Comparison of ENCODE assay signal across 15 cellular contexts in genomic region chr3:143333367-143333766, GRCh38.
DNase-seq lines count a peak whose midpoint lies in the region; ATAC-seq and TF ChIP-seq lines count a peak whose summit lies in the region.
"Had no signal": no experiment of that assay in that cellular context is flagged by ENCODE, and none has a peak within 500 bp of the region (broad histone marks: within the 10 kb centered on the region; RNA-seq: fewer than 3 reads in every experiment).

No MANE protein-coding gene starts in this region.

- H3K9me3 ChIP-seq in SK-N-SH (no peaks in the 10 kb centered on the region), neural progenitor cell (ENCODE audit: low read depth) (no peaks in the 10 kb centered on the region)
- H3K9me3 ChIP-seq: HAP-1 had no signal

- no peaks in the 10 kb centered on the region for H3F3A ChIP-seq in SK-N-SH (replicated peaks; ENCODE audit: insufficient read depth)
- H3F3A ChIP-seq in neural progenitor cell (ENCODE audit: low read depth), result no peaks in the 10 kb centered on the region

- H3K9ac ChIP-seq in SK-N-SH (no peak overlapping the region), neural progenitor cell (no peak overlapping the region)
- H3K9ac ChIP-seq: GM23248 had no signal

- no peaks in the 10 kb centered on the region for H3K36me3 Mint-ChIP-seq in neural progenitor cell

- no peak for TF ChIP-seq RAD21 in SK-N-SH (IDR thresholded peaks at IDR 0.05; ENCODE audit: low read length)

- peaks cover 42% of the 10 kb centered on the region for H3K4me1 Mint-ChIP-seq in neural progenitor cell
- H3K4me1 Mint-ChIP-seq: CD4-positive, alpha-beta memory T cell had no signal

- TF ChIP-seq CTCF in SK-N-SH (IDR thresholded peaks at IDR 0.05) (no peak), neural progenitor cell (IDR thresholded peaks at IDR 0.05) (no peak)

- POLR2A ChIA-PET in SK-N-SH (lab: Yijun Ruan, JAX), result no interaction called here

- ATAC-seq in SK-N-SH treated with all-trans-retinoic acid at 6 μM for 48 hours, result no peak

- no peak overlapping the region for H3K27ac Mint-ChIP-seq in neural progenitor cell
- H3K27ac Mint-ChIP-seq: CD4-positive, alpha-beta memory T cell; HFFc6 had no signal

- H3K27ac ChIP-seq in SK-N-SH (ENCODE audit: low read depth in 2 of 2, low read length in 1 of 2) (no peak overlapping the region), neural progenitor cell (no peak overlapping the region)
- H3K27ac ChIP-seq: GM23248 had no signal

- WGBS in SK-N-SH (ENCODE audit: low lambda C conversion rate), result 23% methylated on average over 2 of the region's 2 CpGs

- H2AFZ ChIP-seq in SK-N-SH (ENCODE audit: low read depth) (0 out of 2 replicates have a peak overlapping the region, but pooled peaks have one; percentile 11), neural progenitor cell (replicated peaks) (peak overlapping the region; percentile 48)
- H2AFZ ChIP-seq: GM23248 had no signal

- peaks cover 9% of the 10 kb centered on the region for H3K9me3 Mint-ChIP-seq in neural progenitor cell
- H3K9me3 Mint-ChIP-seq: HFFc6 had no signal

- H3K4me1 ChIP-seq in SK-N-SH (ENCODE audit: control insufficient read depth in 1 of 2, insufficient read depth in 2 of 2, low read depth in 1 of 2, low read length in 1 of 2) (peaks cover 4 to 19% of the 10 kb centered on the region in 2 experiments), neural progenitor cell (peaks cover 10% of the 10 kb centered on the region)
- H3K4me1 ChIP-seq: HAP-1 had no signal

- H3K4me3 Mint-ChIP-seq in neural progenitor cell, result no peak overlapping the region
- H3K4me3 Mint-ChIP-seq: CD4-positive, alpha-beta memory T cell; HFFc6 had no signal

- no peaks in the 10 kb centered on the region for H3K9me2 ChIP-seq in SK-N-SH

- no peak for TF ChIP-seq EP300 in SK-N-SH (IDR thresholded peaks at IDR 0.05; ENCODE audit: borderline replicate concordance in 1 of 2, low read depth in 1 of 2, low read length in 1 of 2)

- CTCF ChIA-PET in SK-N-SH (lab: Yijun Ruan, JAX), result no interaction called here

- H4K20me1 ChIP-seq in SK-N-SH (ENCODE audit: insufficient read depth) (no peaks in the 10 kb centered on the region), neural progenitor cell (ENCODE audit: low read depth) (no peaks in the 10 kb centered on the region)

- H3K27me3 Mint-ChIP-seq in neural progenitor cell (ENCODE audit: insufficient read depth, low read depth), result peaks cover 2% of the 10 kb centered on the region
- H3K27me3 Mint-ChIP-seq: CD4-positive, alpha-beta memory T cell had no signal

- no peak overlapping the region for H3K4me2 ChIP-seq in SK-N-SH
- H3K4me2 ChIP-seq in neural progenitor cell, result no peak overlapping the region

- H3K36me3 ChIP-seq in SK-N-SH (replicated peaks in 1 of 2; ENCODE audit: control insufficient read depth in 1 of 2, insufficient read depth in 2 of 2, low read length in 1 of 2) (no peaks in the 10 kb centered on the region), neural progenitor cell (no peaks in the 10 kb centered on the region)
- H3K36me3 ChIP-seq: HAP-1 had no signal

- H3K4me3 ChIP-seq in SK-N-SH (ENCODE audit: low read depth in 2 of 2, low read length in 1 of 2), result no peak overlapping the region
- no peak overlapping the region for H3K4me3 ChIP-seq in neural progenitor cell
- H3K4me3 ChIP-seq: GM23248, HAP-1 had no signal

- no peaks in the 10 kb centered on the region for H3K27me3 ChIP-seq in SK-N-SH (ENCODE audit: insufficient read depth)
- no peaks in the 10 kb centered on the region for H3K27me3 ChIP-seq in neural progenitor cell

- DNase-seq in SK-N-SH (no peak), NCI-H69 (lab: John Stamatoyannopoulos, UW) (peak; percentile 46), neural progenitor cell (ENCODE audit: low spot score) (no peak), NCI-H2227 (lab: John Stamatoyannopoulos, UW; ENCODE audit: unreplicated experiment) (no peak)
- no peak for DNase-seq in activated naive CD4-positive, alpha-beta T cell treated with anti-CD3 and anti-CD28 coated beads, Interleukin-2, amount 50 U/mL, for 16 hours
- DNase-seq: C1 segment of cervical spinal cord; Calu3; CD4-positive, alpha-beta memory T cell; COR-L47; DMS79; GF-D8; GM23248; HFFc6 had no signal

- no peaks in the 10 kb centered on the region for H3K79me2 ChIP-seq in SK-N-SH (ENCODE audit: insufficient read depth)
- H3K79me2 ChIP-seq in neural progenitor cell (ENCODE audit: low read depth), result no peaks in the 10 kb centered on the region

TF ChIP-seq in SK-N-SH, 30 proteins besides CTCF, POLR2A, EP300 and RAD21 (continues in another document):
- TF ChIP-seq JUND (IDR thresholded peaks at IDR 0.05), result no peak
- TF ChIP-seq TCF12 (IDR thresholded peaks at IDR 0.05), result no peak
- TF ChIP-seq RFX5 (IDR thresholded peaks at IDR 0.05; ENCODE audit: low read length), result no peak
- TF ChIP-seq PBX3 (IDR thresholded peaks at IDR 0.05), result no peak
- TF ChIP-seq RXRA (IDR thresholded peaks at IDR 0.05; ENCODE audit: borderline replicate concordance, low read depth), result no peak
- no peak for TF ChIP-seq NRF1 (IDR thresholded peaks at IDR 0.05; ENCODE audit: low read depth, low read length)
- TF ChIP-seq FOSL2 (IDR thresholded peaks at IDR 0.05; ENCODE audit: borderline replicate concordance, low read depth), result no peak
- TF ChIP-seq FOXM1 (IDR thresholded peaks at IDR 0.05; ENCODE audit: low read depth), result no peak
- no peak for TF ChIP-seq MEF2A (IDR thresholded peaks at IDR 0.05; ENCODE audit: borderline replicate concordance, low read depth)
- no peak for TF ChIP-seq SIN3A (IDR thresholded peaks at IDR 0.05; ENCODE audit: borderline replicate concordance, low read depth, low read length)
- no peak for TF ChIP-seq ZBTB33 (IDR thresholded peaks at IDR 0.05; ENCODE audit: borderline replicate concordance, low read depth)

TF ChIP-seq in SK-N-SH treated with all-trans-retinoic acid at 6 μM for 48 hours, 23 proteins besides CTCF, POLR2A, EP300 and RAD21 (continues in another document):
- no peak for TF ChIP-seq TOX (CRISPR knock-in tag; IDR thresholded peaks at IDR 0.05; ENCODE audit: borderline replicate concordance)
- no peak for TF ChIP-seq PATZ1 (CRISPR knock-in tag; IDR thresholded peaks at IDR 0.05; ENCODE audit: borderline replicate concordance)
- no peak for TF ChIP-seq BACH2 (CRISPR knock-in tag; IDR thresholded peaks at IDR 0.05; ENCODE audit: borderline replicate concordance)
- no peak for TF ChIP-seq ZFP30 (CRISPR knock-in tag; IDR thresholded peaks at IDR 0.05)
- no peak for TF ChIP-seq ZC3H10 (CRISPR knock-in tag; IDR thresholded peaks at IDR 0.05)
- no peak for TF ChIP-seq ESRRG (CRISPR knock-in tag; IDR thresholded peaks at IDR 0.05)
- no peak for TF ChIP-seq CSRNP3 (CRISPR knock-in tag; IDR thresholded peaks at IDR 0.05)
- TF ChIP-seq ZNF70 (CRISPR knock-in tag; IDR thresholded peaks at IDR 0.05), result no peak
- no peak for TF ChIP-seq TCF4 (CRISPR knock-in tag; IDR thresholded peaks at IDR 0.05; ENCODE audit: borderline replicate concordance)
- no peak for TF ChIP-seq PPARA (CRISPR knock-in tag; IDR thresholded peaks at IDR 0.05; ENCODE audit: borderline replicate concordance)
- TF ChIP-seq ZNF8 (CRISPR knock-in tag; IDR thresholded peaks at IDR 0.05), result no peak
- TF ChIP-seq TSHZ2 (CRISPR knock-in tag; IDR thresholded peaks at IDR 0.05), result no peak
